ENCODE assay signal across 15 cellular contexts in genomic region chr2:20631617-20632307, GRCh38. TPM values are rescaled to one million over a fixed set of nuclear protein-coding genes. Genes with fewer than 3 reads are reported as not detected.
"Had no signal": no experiment of that assay in that cellular context is flagged by ENCODE, and none has a peak within 500 bp of the region (broad histone marks: within the 10 kb centered on the region; RNA-seq: fewer than 3 reads in every experiment).

No MANE protein-coding gene starts in this region.

- FAIRE-seq: colon had no signal

- H3K9ac ChIP-seq: neural progenitor cell had no signal

- H3K4me2 ChIP-seq: neural progenitor cell had no signal

- H3K4me3 ChIP-seq: ascending aorta, neural progenitor cell, ovary, SK-N-MC, thyroid gland had no signal

- H3K36me3 ChIP-seq: neural progenitor cell, ovary, thyroid gland had no signal

- H3K9me3 ChIP-seq: ascending aorta, ovary, thyroid gland had no signal

- H3K9me3 Mint-ChIP-seq: activated T-helper 17 cell treated with anti-CD3 and anti-CD28 coated beads, Interleukin-2, amount 50 U/mL, for 72 hours; naive B cell; neural progenitor cell had no signal

- ATAC-seq: activated T-helper 17 cell treated with anti-CD3 and anti-CD28 coated beads, Interleukin-2, amount 50 U/mL, for 72 hours; esophagus mucosa had no signal

- H2AFZ ChIP-seq: neural progenitor cell had no signal

- H3K27ac ChIP-seq: neural progenitor cell, ovary, SK-N-MC, VCaP had no signal

- H3K27me3 ChIP-seq: ascending aorta, neural progenitor cell, ovary, thyroid gland had no signal

- H3K27ac Mint-ChIP-seq: activated T-helper 17 cell treated with anti-CD3 and anti-CD28 coated beads, Interleukin-2, amount 50 U/mL, for 72 hours; neural progenitor cell had no signal

- H3K4me1 Mint-ChIP-seq: activated T-helper 17 cell treated with anti-CD3 and anti-CD28 coated beads, Interleukin-2, amount 50 U/mL, for 72 hours had no signal

- DNase-seq: activated CD4-positive, alpha-beta T cell treated with anti-CD3 and anti-CD28 coated beads, Interleukin-2, amount 50 U/mL, for 48 hours; activated naive CD4-positive, alpha-beta T cell treated with Interleukin-2 at 50 U/mL for 16 hours; naive B cell; stimulated activated CD4-positive, alpha-beta T cell treated with anti-CD3 and anti-CD28 coated beads, Interleukin-12 subunit alpha, Interleukin-12 subunit beta, amount 100 ng/mL, for 4 hours; stimulated activated CD4-positive, alpha-beta T cell treated with anti-CD3 and anti-CD28 coated beads, Interleukin-2, amount 100 ng/mL, for 24 hours; thyroid gland had no signal

- H3K4me3 Mint-ChIP-seq: activated T-helper 17 cell treated with anti-CD3 and anti-CD28 coated beads, Interleukin-2, amount 50 U/mL, for 72 hours; naive B cell; neural progenitor cell had no signal

- H3K27me3 Mint-ChIP-seq: activated T-helper 17 cell treated with anti-CD3 and anti-CD28 coated beads, Interleukin-2, amount 50 U/mL, for 72 hours; naive B cell had no signal

RNA-seq across cellular contexts. Expression of gene GDF7, which starts 35.2 kb away (rescaled TPM):
- total RNA-seq: T-helper 1 cell treated with Interleukin-12 subunit alpha and Interleukin-12 subunit beta and Interleukin-4 antibody, amounts not matched to agents 30 ng/mL and 1 ng/mL, for 36 hours had no signal
